10 cellular contexts compared by ENCODE assay signal in the genomic region with DNA sequence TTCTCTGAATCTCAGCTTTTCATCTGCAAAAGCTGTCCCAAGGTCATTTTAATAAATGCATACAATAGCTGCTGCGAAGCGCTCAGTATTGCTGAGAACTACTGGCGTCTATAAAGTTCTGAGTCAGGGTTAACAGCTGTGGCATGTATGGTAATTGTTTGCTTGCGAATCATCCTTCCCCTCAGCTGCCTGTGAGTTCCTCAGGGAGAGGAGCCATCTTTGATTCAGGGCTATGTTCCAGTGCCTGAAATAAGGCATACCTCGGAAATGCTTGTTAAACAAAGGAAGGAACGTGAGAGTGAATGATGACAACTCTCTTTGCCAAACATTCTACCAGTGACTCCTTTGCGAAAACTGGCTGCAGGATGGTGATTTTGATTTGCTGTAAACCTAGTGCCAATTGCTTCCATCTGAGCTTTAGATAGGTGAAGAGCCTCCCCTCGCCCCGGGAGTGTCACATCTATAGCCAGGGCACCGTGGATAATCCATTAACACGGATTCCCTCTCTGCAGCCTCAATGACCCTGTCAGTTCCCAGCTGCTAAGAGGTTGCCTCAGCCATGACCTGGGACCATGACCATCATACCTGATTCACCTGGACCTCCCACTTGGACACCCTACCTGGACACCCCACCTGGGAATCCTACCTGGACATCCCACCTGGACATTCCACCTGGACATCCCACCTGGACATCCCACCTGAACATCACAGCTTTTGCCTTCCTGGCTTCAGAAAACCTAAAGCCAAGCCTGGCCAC. TPM values are rescaled to one million over a fixed set of nuclear protein-coding genes. Genes with fewer than 3 reads are reported as not detected.
A peak's percentile ranks its signal among the peaks of the same experiment; 100 is the strongest.
DNase-seq lines count a peak whose midpoint lies in the region; ATAC-seq and TF ChIP-seq lines count a peak whose summit lies in the region.
"Had no signal": no experiment of that assay in that cellular context is flagged by ENCODE, and none has a peak within 500 bp of the region (broad histone marks: within the 10 kb centered on the region; RNA-seq: fewer than 3 reads in every experiment).

No MANE protein-coding gene starts in this region.

- H3K9me3 ChIP-seq in DND-41 (ENCODE audit: insufficient read depth, low read length, severe bottlenecking), result no peaks in the 10 kb centered on the region
- H3K9me3 ChIP-seq in PC-9 (ENCODE audit: insufficient read depth, low read depth), result no peaks in the 10 kb centered on the region
- H3K9me3 ChIP-seq in endodermal cell (ENCODE audit: control insufficient read depth, low read length), result no peaks in the 10 kb centered on the region
- peaks cover 10% of the 10 kb centered on the region for H3K9me3 ChIP-seq in trophoblast cell (ENCODE audit: insufficient read depth, low read depth, low read length)
- H3K9me3 ChIP-seq in sigmoid colon, result no peaks in the 10 kb centered on the region

- no peak overlapping the region for H2AFZ ChIP-seq in DND-41 (ENCODE audit: low read depth, low read length)
- H2AFZ ChIP-seq in PC-9, result no peak overlapping the region
- H2AFZ ChIP-seq in trophoblast cell (ENCODE audit: insufficient read depth, low read length, poor library complexity), result no peak overlapping the region

- no peaks in the 10 kb centered on the region for H3K79me1 ChIP-seq in trophoblast cell (ENCODE audit: low read length)

- peaks cover 11% of the 10 kb centered on the region for H3K27me3 ChIP-seq in DND-41 (ENCODE audit: insufficient read depth, low read length, poor library complexity)
- H3K27me3 ChIP-seq in PC-9 (ENCODE audit: insufficient read depth, low read depth), result no peaks in the 10 kb centered on the region
- no peaks in the 10 kb centered on the region for H3K27me3 ChIP-seq in endodermal cell (ENCODE audit: control insufficient read depth, insufficient read depth, low read length, poor library complexity, severe bottlenecking)
- no peaks in the 10 kb centered on the region for H3K27me3 ChIP-seq in trophoblast cell (ENCODE audit: insufficient read depth, low read length)
- no peaks in the 10 kb centered on the region for H3K27me3 ChIP-seq in sigmoid colon

- POLR2A ChIA-PET in PC-9 (lab: Charles Lee; ENCODE audit: unreplicated experiment), result interaction anchor here (0.6 kb wide), 1 partner anchor 848 kb away, joined by 3 read pairs; no protein-coding TSS in a partner anchor

- H3K4me1 Mint-ChIP-seq in endodermal cell, result no peaks in the 10 kb centered on the region

- H3F3A ChIP-seq in PC-9 (ENCODE audit: insufficient read depth, low read depth), result no peaks in the 10 kb centered on the region

- H3K4ac ChIP-seq in trophoblast cell (ENCODE audit: low read depth, low read length), result no peak overlapping the region

- ATAC-seq in DND-41 (ENCODE audit: insufficient read depth, low read depth), result no peak
- ATAC-seq in HG03565 (IDR thresholded peaks at IDR 0.05; ENCODE audit: unreplicated experiment), result no peak
- no peak for ATAC-seq in HG03354 (IDR thresholded peaks at IDR 0.05; ENCODE audit: poor library complexity, severe bottlenecking, unreplicated experiment)

- H3K79me2 ChIP-seq in DND-41 (ENCODE audit: insufficient read depth, low read length) (no peaks in the 10 kb centered on the region), PC-9 (ENCODE audit: low read depth) (no peaks in the 10 kb centered on the region), trophoblast cell (ENCODE audit: control insufficient read depth, insufficient read depth, low read length, poor library complexity) (no peaks in the 10 kb centered on the region)

- H3K4me1 ChIP-seq in DND-41 (ENCODE audit: insufficient read depth, low read length) (peaks cover 3% of the 10 kb centered on the region; the same call in 1 of the 2 replicates), PC-9 (replicated peaks; ENCODE audit: insufficient read depth) (0 out of 2 replicates have a peak, but pooled peaks cover 6% of the 10 kb centered on the region), endodermal cell (ENCODE audit: control insufficient read depth, insufficient read depth, low read length) (no peaks in the 10 kb centered on the region), trophoblast cell (ENCODE audit: control insufficient read depth in 1 of 2, insufficient read depth in 2 of 2, low read length in 2 of 2) (peaks cover 0 to 2% of the 10 kb centered on the region in 2 experiments), sigmoid colon (peaks cover 0 to 15% (median 9%) of the 10 kb centered on the region in 4 donors)

- no peaks in the 10 kb centered on the region for H3K36me3 ChIP-seq in DND-41 (ENCODE audit: insufficient read depth, low read length)
- H3K36me3 ChIP-seq in PC-9 (ENCODE audit: low read depth), result no peaks in the 10 kb centered on the region
- H3K36me3 ChIP-seq in endodermal cell (ENCODE audit: control insufficient read depth, insufficient read depth, low read length), result no peaks in the 10 kb centered on the region
- H3K36me3 ChIP-seq in trophoblast cell (ENCODE audit: control insufficient read depth in 1 of 2, insufficient read depth in 2 of 2, low read length in 2 of 2), result no peaks in the 10 kb centered on the region
- no peaks in the 10 kb centered on the region for H3K36me3 ChIP-seq in sigmoid colon

- no peaks in the 10 kb centered on the region for H3K27me3 Mint-ChIP-seq in endodermal cell (ENCODE audit: insufficient read depth)

- no peak for TF ChIP-seq POLR2A in sigmoid colon (IDR thresholded peaks at IDR 0.05)

- CTCF ChIA-PET in PC-9 (lab: Charles Lee), result interaction anchor here (1.0 kb wide), 1 partner anchor 29 kb away, joined by 3 read pairs; no protein-coding TSS in a partner anchor

- H3K9me3 Mint-ChIP-seq in endodermal cell, result no peaks in the 10 kb centered on the region

- BruUV-seq in PC-9 (replicated peaks; lab: Mats Ljungman, UMichigan), result no TSS peak

- no peaks in the 10 kb centered on the region for H3K36me3 Mint-ChIP-seq in endodermal cell (ENCODE audit: low read depth)

- no peak for TF ChIP-seq EP300 in sigmoid colon (IDR thresholded peaks at IDR 0.05)

- intact Hi-C loops in PC-9 (cut with micrococcal nuclease; ENCODE audit: unreplicated experiment) (no loop called here), sigmoid colon (cut with DNase I) (no loop called here)

- no peaks in the 10 kb centered on the region for H3K9me2 ChIP-seq in PC-9 (ENCODE audit: insufficient read depth)

- H3K27ac ChIP-seq in DND-41 (ENCODE audit: low read length), result no peak overlapping the region
- H3K27ac ChIP-seq in PC-9, result no peak overlapping the region
- H3K27ac ChIP-seq in endodermal cell (ENCODE audit: low read depth, low read length), result no peak overlapping the region
- H3K27ac ChIP-seq in trophoblast cell (ENCODE audit: low read depth, low read length), result no peak overlapping the region
- H3K27ac ChIP-seq in sigmoid colon, result no peak overlapping the region

- no peak overlapping the region for H4K8ac ChIP-seq in trophoblast cell (ENCODE audit: low read depth, low read length)

- no peak overlapping the region for H2BK120ac ChIP-seq in trophoblast cell (ENCODE audit: insufficient read depth, low read length, poor library complexity)

- peak overlapping the region; percentile 1 for H4K91ac ChIP-seq in trophoblast cell (ENCODE audit: low read depth, low read length)

- H3K9ac ChIP-seq in DND-41 (ENCODE audit: low read depth, low read length) (no peak overlapping the region), endodermal cell (ENCODE audit: extremely low read depth, low read length, poor library complexity, severe bottlenecking) (no peak overlapping the region), trophoblast cell (ENCODE audit: low read length) (no peak overlapping the region)

- no peak overlapping the region for H3K23ac ChIP-seq in trophoblast cell (ENCODE audit: low read length)

- 89 to 91% methylated on average over 11 of the region's 11 CpGs for WGBS in endodermal cell (ENCODE audit: insufficient coverage in 1 of 2, insufficient read length in 1 of 2), 2 experiments
- no CpG with 5 or more reads among the region's 11 CpGs for WGBS in trophoblast cell (ENCODE audit: extremely low coverage, insufficient coverage, insufficient read length)
- 59 to 71% methylated on average over 11 of the region's 11 CpGs for WGBS in sigmoid colon, 2 donors

- H4K20me1 ChIP-seq in DND-41 (ENCODE audit: insufficient read depth, low read length) (no peaks in the 10 kb centered on the region), PC-9 (ENCODE audit: insufficient read depth) (no peaks in the 10 kb centered on the region)

- no peak for TF ChIP-seq CTCF in DND-41 (IDR thresholded peaks at IDR 0.05; ENCODE audit: borderline replicate concordance, extremely low read depth, low read length, poor library complexity, severe bottlenecking)
- TF ChIP-seq CTCF in PC-9 (conservative IDR thresholded peaks at IDR 0.05), result no peak
- no peak for TF ChIP-seq CTCF in endodermal cell (conservative IDR thresholded peaks at IDR 0.05)
- TF ChIP-seq CTCF in sigmoid colon (IDR thresholded peaks at IDR 0.05), result no peak

- H4K12ac ChIP-seq in trophoblast cell (ENCODE audit: low read depth, low read length), result no peak overlapping the region

- no peak overlapping the region for H3K4me3 ChIP-seq in DND-41 (ENCODE audit: low read depth in 1 of 2, low read length in 2 of 2)
- no peak overlapping the region for H3K4me3 ChIP-seq in PC-9
- H3K4me3 ChIP-seq in endodermal cell (ENCODE audit: low read length), result no peak overlapping the region
- H3K4me3 ChIP-seq in trophoblast cell (ENCODE audit: low read depth, low read length), result no peak overlapping the region
- no peak overlapping the region for H3K4me3 ChIP-seq in sigmoid colon

- H2AK5ac ChIP-seq in trophoblast cell (ENCODE audit: low read length), result peak overlapping the region; percentile 9

- no peak overlapping the region for H3K18ac ChIP-seq in trophoblast cell (ENCODE audit: low read length)

- no peak overlapping the region for H2BK12ac ChIP-seq in trophoblast cell (ENCODE audit: low read length)

- H3K14ac ChIP-seq in trophoblast cell (ENCODE audit: low read length), result no peak overlapping the region

- H3K4me2 ChIP-seq in DND-41 (ENCODE audit: insufficient read depth, low read length), result no peak overlapping the region
- H3K4me2 ChIP-seq in PC-9, result no peak overlapping the region
- H3K4me2 ChIP-seq in trophoblast cell (ENCODE audit: low read length), result no peak overlapping the region

- no peak overlapping the region for H3K27ac Mint-ChIP-seq in endodermal cell

- H3K4me3 Mint-ChIP-seq in endodermal cell, result no peak overlapping the region

- H2BK5ac ChIP-seq in trophoblast cell (ENCODE audit: low read depth, low read length, poor library complexity), result no peak overlapping the region

- DNase-seq in DND-41, result peak; percentile 3
- DNase-seq in PC-9, result peak; percentile 41 to 67
- peak; percentile 54 for DNase-seq in endodermal cell
- DNase-seq in trophoblast cell, result peak in 1 of 2 donors; percentile 53
- no peak for DNase-seq in sigmoid colon
- no peak for DNase-seq in NCI-H446 treated with DMSO at 0.1 percent for 48 hours (lab: John Stamatoyannopoulos, UW)
- DNase-seq: cortex of kidney, NCI-H187 treated with DMSO at 0.1 percent for 48 hours had no signal

RNA-seq across cellular contexts. Expression of gene GPRIN2, which starts 39.6 kb away (rescaled TPM):
- 33.1 and 53.6 TPM in 2 replicates for total RNA-seq in PC-9 (2021)
- 10 to 100 TPM; 16.1 to 25.2 TPM for total RNA-seq in endodermal cell
- 4.7 TPM for polyA plus RNA-seq in endodermal cell (2013, experiment 1 of 2)
- 3.0 TPM for polyA plus RNA-seq in endodermal cell (2013, experiment 2 of 2)
- 0.27 and 0.39 TPM in 2 replicates for polyA plus RNA-seq in trophoblast cell (2013)
- 1 to 10 TPM in 1 of 4 donors, under 1 TPM in 2, not detected in 1; 0.16 to 1.4 (median 0.27) TPM for total RNA-seq in sigmoid colon
- 10 to 100 TPM; 21.7 to 30.0 (median 21.8) TPM for polyA plus RNA-seq in sigmoid colon

RNA-seq across cellular contexts. Expression of gene NPY4R, which starts 51.1 kb away (rescaled TPM):
- total RNA-seq in PC-9 (2021) (2.9 and 3.1 TPM in 2 replicates), endodermal cell (under 1 TPM; 0.24 to 0.49 TPM), sigmoid colon (1 to 10 TPM; 1.5 to 6.6 (median 4.1) TPM)
- polyA plus RNA-seq in endodermal cell (2013, experiment 1 of 2), result not detected
- polyA plus RNA-seq in endodermal cell (2013, experiment 2 of 2), result not detected
- polyA plus RNA-seq in trophoblast cell (2013), result 0.16 and 0.19 TPM in 2 replicates
- 1 to 10 TPM in 2 of 3 donors, under 1 TPM in 1; 0.46 to 3.1 (median 2.4) TPM for polyA plus RNA-seq in sigmoid colon

Comparison
In these comparisons a context has a peak if more than half of its experiments do, and no peak if none do; other contexts are left out.
1. DNase-seq: peak in DND-41 (single experiment), PC-9 (2 of 2) and endodermal cell (single experiment); none in sigmoid colon (single experiment) and NCI-H446 treated with DMSO at 0.1 percent for 48 hours (single experiment).
2. RNA of gene GPRIN2, which starts 39.6 kb away (total RNA-seq): 33.1 to 53.6 TPM in PC-9 and 16.1 to 25.2 TPM in endodermal cell; 0.16 to 1.4 TPM in sigmoid colon; every median in the first group is over 4 times any median in the second.